Comparison of ENCODE assay signal across 1 cellular context in the genomic region with DNA sequence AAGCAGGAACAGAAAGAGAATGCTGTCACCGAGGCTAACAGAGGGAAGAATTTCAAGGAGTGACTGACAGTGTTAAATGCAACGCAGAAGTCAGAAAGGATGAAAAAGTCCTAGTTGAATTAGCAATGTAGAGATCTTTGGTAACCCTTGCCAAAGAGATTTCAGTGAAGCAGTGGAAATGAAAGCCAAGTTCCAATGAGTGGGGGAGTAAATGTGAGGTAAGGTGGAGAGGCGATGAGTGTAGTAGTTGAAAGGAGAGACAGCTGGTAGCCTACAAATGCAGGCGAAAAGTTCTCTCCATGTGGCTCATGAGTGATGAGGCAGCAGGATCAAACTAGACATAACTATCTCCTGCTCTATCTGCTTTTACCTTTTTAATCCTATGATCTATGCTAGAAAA.
TF ChIP-seq lines count a peak whose summit lies in the region.

No MANE protein-coding gene starts in this region.

TF ChIP-seq in GM23338, 12 proteins besides CTCF, POLR2A, EP300 and RAD21:
- TF ChIP-seq, protein P1, sequence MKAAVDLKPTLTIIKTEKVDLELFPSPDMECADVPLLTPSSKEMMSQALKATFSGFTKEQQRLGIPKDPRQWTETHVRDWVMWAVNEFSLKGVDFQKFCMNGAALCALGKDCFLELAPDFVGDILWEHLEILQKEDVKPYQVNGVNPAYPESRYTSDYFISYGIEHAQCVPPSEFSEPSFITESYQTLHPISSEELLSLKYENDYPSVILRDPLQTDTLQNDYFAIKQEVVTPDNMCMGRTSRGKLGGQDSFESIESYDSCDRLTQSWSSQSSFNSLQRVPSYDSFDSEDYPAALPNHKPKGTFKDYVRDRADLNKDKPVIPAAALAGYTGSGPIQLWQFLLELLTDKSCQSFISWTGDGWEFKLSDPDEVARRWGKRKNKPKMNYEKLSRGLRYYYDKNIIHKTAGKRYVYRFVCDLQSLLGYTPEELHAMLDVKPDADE (IDR thresholded peaks at IDR 0.05), result no peak
- TF ChIP-seq, protein P2, sequence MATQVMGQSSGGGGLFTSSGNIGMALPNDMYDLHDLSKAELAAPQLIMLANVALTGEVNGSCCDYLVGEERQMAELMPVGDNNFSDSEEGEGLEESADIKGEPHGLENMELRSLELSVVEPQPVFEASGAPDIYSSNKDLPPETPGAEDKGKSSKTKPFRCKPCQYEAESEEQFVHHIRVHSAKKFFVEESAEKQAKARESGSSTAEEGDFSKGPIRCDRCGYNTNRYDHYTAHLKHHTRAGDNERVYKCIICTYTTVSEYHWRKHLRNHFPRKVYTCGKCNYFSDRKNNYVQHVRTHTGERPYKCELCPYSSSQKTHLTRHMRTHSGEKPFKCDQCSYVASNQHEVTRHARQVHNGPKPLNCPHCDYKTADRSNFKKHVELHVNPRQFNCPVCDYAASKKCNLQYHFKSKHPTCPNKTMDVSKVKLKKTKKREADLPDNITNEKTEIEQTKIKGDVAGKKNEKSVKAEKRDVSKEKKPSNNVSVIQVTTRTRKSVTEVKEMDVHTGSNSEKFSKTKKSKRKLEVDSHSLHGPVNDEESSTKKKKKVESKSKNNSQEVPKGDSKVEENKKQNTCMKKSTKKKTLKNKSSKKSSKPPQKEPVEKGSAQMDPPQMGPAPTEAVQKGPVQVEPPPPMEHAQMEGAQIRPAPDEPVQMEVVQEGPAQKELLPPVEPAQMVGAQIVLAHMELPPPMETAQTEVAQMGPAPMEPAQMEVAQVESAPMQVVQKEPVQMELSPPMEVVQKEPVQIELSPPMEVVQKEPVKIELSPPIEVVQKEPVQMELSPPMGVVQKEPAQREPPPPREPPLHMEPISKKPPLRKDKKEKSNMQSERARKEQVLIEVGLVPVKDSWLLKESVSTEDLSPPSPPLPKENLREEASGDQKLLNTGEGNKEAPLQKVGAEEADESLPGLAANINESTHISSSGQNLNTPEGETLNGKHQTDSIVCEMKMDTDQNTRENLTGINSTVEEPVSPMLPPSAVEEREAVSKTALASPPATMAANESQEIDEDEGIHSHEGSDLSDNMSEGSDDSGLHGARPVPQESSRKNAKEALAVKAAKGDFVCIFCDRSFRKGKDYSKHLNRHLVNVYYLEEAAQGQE (IDR thresholded peaks at IDR 0.05; ENCODE audit: unreplicated experiment), result no peak
- TF ChIP-seq JUNB (IDR thresholded peaks at IDR 0.05; ENCODE audit: unreplicated experiment) (no peak), EZH2 (IDR thresholded peaks at IDR 0.05; ENCODE audit: low read depth, unreplicated experiment) (no peak), STAT1 (IDR thresholded peaks at IDR 0.05; ENCODE audit: unreplicated experiment) (no peak)
